Comparison of ENCODE assay signal across 20 cellular contexts in the genomic region with DNA sequence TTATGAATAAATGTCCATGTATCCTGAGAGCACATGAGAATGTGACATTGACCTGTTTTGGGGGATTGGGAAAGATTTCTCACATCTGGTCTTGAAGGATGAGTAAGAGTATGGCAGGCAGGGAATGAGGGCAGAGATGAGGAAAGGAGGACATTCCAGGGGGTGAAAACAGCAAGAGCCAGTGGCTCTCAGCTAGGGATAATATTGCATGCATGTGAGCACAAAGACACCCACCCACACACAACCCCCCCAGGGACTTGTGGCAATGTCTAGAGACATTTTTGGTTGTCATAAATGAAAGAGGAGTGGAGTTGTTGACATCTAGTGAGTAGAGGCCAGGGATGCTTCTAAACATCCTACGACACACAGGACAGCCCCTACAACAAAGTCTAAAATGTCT. TPM values are rescaled to one million over a fixed set of nuclear protein-coding genes. Genes with fewer than 3 reads are reported as not detected.
DNase-seq lines count a peak whose midpoint lies in the region; ATAC-seq and TF ChIP-seq lines count a peak whose summit lies in the region.
"Had no signal": no experiment of that assay in that cellular context is flagged by ENCODE, and none has a peak within 500 bp of the region (broad histone marks: within the 10 kb centered on the region; RNA-seq: fewer than 3 reads in every experiment).

No MANE protein-coding gene starts in this region.

- peak overlapping the region in 3 of 4 donors; percentile 43 to 75 (median 43) for H3K27ac ChIP-seq in esophagus squamous epithelium
- H3K27ac ChIP-seq: A549, HL-60, RWPE1 had no signal

- no peaks in the 10 kb centered on the region for H3K36me3 Mint-ChIP-seq in HFFc6 (ENCODE audit: low read depth)
- H3K36me3 Mint-ChIP-seq in nephron progenitor cell (ENCODE audit: low read depth): no peaks in the 10 kb centered on the region
- H3K36me3 Mint-ChIP-seq: activated naive CD4-positive, alpha-beta T cell treated with anti-CD3 and anti-CD28 coated beads, Interleukin-2, amount 10 ng/mL, durations not matched to agents 7 days and 5 days had no signal

- H3K27me3 ChIP-seq in esophagus squamous epithelium: no peaks in the 10 kb centered on the region
- H3K27me3 ChIP-seq: tibial nerve had no signal

- H3K36me3 ChIP-seq in esophagus squamous epithelium: no peaks in the 10 kb centered on the region
- H3K36me3 ChIP-seq: tibial nerve had no signal

- WGBS in esophagus squamous epithelium, 2 donors: 75 to 83% methylated on average over 1 of the region's 1 CpG

- peaks cover 1% of the 10 kb centered on the region for H3K27me3 Mint-ChIP-seq in HFFc6 (ENCODE audit: insufficient read depth)
- peaks cover 18% of the 10 kb centered on the region for H3K27me3 Mint-ChIP-seq in nephron progenitor cell (ENCODE audit: low read depth, poor library complexity)
- H3K27me3 Mint-ChIP-seq: central memory CD8-positive, alpha-beta T cell had no signal

- peaks cover 3 to 61% (median 10%) of the 10 kb centered on the region in 3 donors for H3K4me1 ChIP-seq in esophagus squamous epithelium

- no peak overlapping the region; the same call in 1 of the 2 replicates for H3K4me3 Mint-ChIP-seq in HFFc6
- H3K4me3 Mint-ChIP-seq in nephron progenitor cell: no peak overlapping the region
- H3K4me3 Mint-ChIP-seq: activated naive CD4-positive, alpha-beta T cell treated with anti-CD3 and anti-CD28 coated beads, Interleukin-2, amount 10 ng/mL, durations not matched to agents 7 days and 5 days; central memory CD8-positive, alpha-beta T cell; endodermal cell; T-helper 1 cell treated with Interleukin-12 subunit alpha and Interleukin-12 subunit beta and Interleukin-4 antibody, amounts not matched to agents 30 μg/mL and 1 μg/mL, for 36 hours had no signal

- peak; percentile 33 for ATAC-seq in sciatic nerve
- ATAC-seq: A549 had no signal

- no peak overlapping the region for H3K4me3 ChIP-seq in esophagus squamous epithelium
- H3K4me3 ChIP-seq: A549, tibial nerve had no signal

- no peak for TF ChIP-seq POLR2A in esophagus squamous epithelium (IDR thresholded peaks at IDR 0.05)

- intact Hi-C loops in esophagus squamous epithelium (cut with DNase I) (no loop called here), sciatic nerve (cut with DNase I) (loop anchor here (10.0 kb wide), 1 partner anchor 86 kb away; no protein-coding TSS in a partner anchor)

- H3K9me3 Mint-ChIP-seq in HFFc6 (no peaks in the 10 kb centered on the region), nephron progenitor cell (no peaks in the 10 kb centered on the region)
- H3K9me3 Mint-ChIP-seq: activated naive CD4-positive, alpha-beta T cell treated with anti-CD3 and anti-CD28 coated beads, Interleukin-2, amount 10 ng/mL, durations not matched to agents 7 days and 5 days; central memory CD8-positive, alpha-beta T cell; endodermal cell; neural crest cell; T-helper 1 cell treated with Interleukin-12 subunit alpha and Interleukin-12 subunit beta and Interleukin-4 antibody, amounts not matched to agents 30 μg/mL and 1 μg/mL, for 36 hours had no signal

- peak overlapping the region; percentile 1; the same call in 1 of the 2 replicates for H3K27ac Mint-ChIP-seq in HFFc6
- no peak overlapping the region for H3K27ac Mint-ChIP-seq in nephron progenitor cell
- H3K27ac Mint-ChIP-seq: activated naive CD4-positive, alpha-beta T cell treated with anti-CD3 and anti-CD28 coated beads, Interleukin-2, amount 10 ng/mL, durations not matched to agents 7 days and 5 days; T-helper 1 cell treated with Interleukin-12 subunit alpha and Interleukin-12 subunit beta and Interleukin-4 antibody, amounts not matched to agents 30 μg/mL and 1 μg/mL, for 36 hours had no signal

- no peak for TF ChIP-seq CTCF in HFFc6 (IDR thresholded peaks at IDR 0.05)
- TF ChIP-seq CTCF in esophagus squamous epithelium (IDR thresholded peaks at IDR 0.05): no peak
- TF ChIP-seq CTCF in nephron progenitor cell (IDR thresholded peaks at IDR 0.05): no peak

- H3K4me1 Mint-ChIP-seq in HFFc6 (ENCODE audit: low read depth) (peaks cover 39% of the 10 kb centered on the region), nephron progenitor cell (peaks cover 23% of the 10 kb centered on the region)

- no peaks in the 10 kb centered on the region for H3K9me3 ChIP-seq in esophagus squamous epithelium
- H3K9me3 ChIP-seq: A549, tibial nerve had no signal

- DNase-seq in AG08395 (ENCODE audit: low spot score) (peak; percentile 63), HFFc6 (peak; percentile 46), esophagus squamous epithelium (lab: John Stamatoyannopoulos, UW) (no peak), sciatic nerve (ENCODE audit: low spot score) (no peak), anterior cingulate cortex (lab: John Stamatoyannopoulos, UW) (no peak), MV-4-11 (lab: John Stamatoyannopoulos, UW) (no peak), nephron progenitor cell (no peak)
- no peak for DNase-seq in activated naive CD4-positive, alpha-beta T cell (lab: John Stamatoyannopoulos, UW)
- DNase-seq: activated naive CD4-positive, alpha-beta T cell treated with anti-CD3 and anti-CD28 coated beads, Interleukin-2, amount 10 ng/mL, durations not matched to agents 7 days and 5 days; endodermal cell; KG1; mesendoderm; NCI-H1417 had no signal

RNA-seq across cellular contexts. Expression of gene MYO1D, which starts 6.0 kb away (rescaled TPM):
- 10 to 100 TPM in 2 of 6 experiments, 1 to 10 TPM in 4; 3.8 to 28.8 (median 4.8) TPM for total RNA-seq in HFFc6 (2021; fragmentation: NEBNext Ultra II Directional; extraction: Animal tissue kit (Norgen Biotek cat#: 25700))
- total RNA-seq in esophagus squamous epithelium (10 to 100 TPM; 58.8 to 86.8 (median 64.3) TPM), sciatic nerve (57.8 TPM)

RNA-seq across cellular contexts. Expression of gene TMEM98, which starts 57.0 kb away (rescaled TPM):
- 10 to 100 TPM; 34.4 to 66.9 (median 38.5) TPM for total RNA-seq in HFFc6 (2021; fragmentation: NEBNext Ultra II Directional; extraction: Animal tissue kit (Norgen Biotek cat#: 25700))
- total RNA-seq in esophagus squamous epithelium (10 to 100 TPM in 3 of 4 donors, 1 to 10 TPM in 1; 6.4 to 61.4 (median 27.8) TPM), sciatic nerve (123 TPM)

Comparison
In these comparisons a context has a peak if more than half of its experiments do, and no peak if none do; other contexts are left out.
1. DNase-seq: peak in AG08395 (single experiment) and HFFc6 (single experiment); none in esophagus squamous epithelium (single experiment), sciatic nerve (single experiment), anterior cingulate cortex (0 of 58), activated naive CD4-positive, alpha-beta T cell (0 of 4), MV-4-11 (single experiment) and nephron progenitor cell (single experiment).